In the genomic region with DNA sequence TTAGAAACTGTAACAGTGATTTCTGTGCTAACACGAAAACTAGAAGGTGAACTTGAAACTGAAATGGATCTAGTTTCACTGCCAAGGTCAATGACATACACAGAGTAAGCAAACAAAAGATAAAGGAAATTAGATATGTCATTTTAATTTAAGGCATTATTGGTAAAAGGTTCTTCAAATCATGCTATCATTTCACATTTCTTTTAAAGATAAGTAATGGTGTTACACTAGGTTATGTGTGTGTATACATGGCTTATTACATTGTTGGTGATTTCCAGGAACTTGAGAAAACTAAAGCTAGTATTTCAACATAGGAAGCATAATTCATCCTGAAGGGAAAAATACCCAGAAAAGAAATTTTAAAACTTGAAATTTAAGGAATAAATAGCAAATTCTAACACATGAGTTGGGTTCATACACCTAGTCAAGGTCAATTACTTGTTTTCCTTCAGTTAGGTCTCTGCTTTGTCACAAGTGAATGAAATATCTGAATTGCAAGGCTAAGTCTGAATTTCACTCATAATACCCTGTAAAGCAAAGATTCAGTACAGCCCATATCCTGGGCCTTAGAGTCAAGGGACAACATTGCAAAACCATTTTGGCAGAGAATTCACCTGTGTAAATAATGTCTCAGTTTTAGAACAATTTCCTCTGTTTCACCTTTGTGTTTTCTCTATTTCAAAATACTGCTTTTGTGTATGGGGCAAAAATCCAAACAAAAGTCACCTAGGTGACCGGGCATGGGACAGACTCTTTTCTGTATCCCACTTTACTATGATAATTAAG, we compare ENCODE assay signal across 1 cellular context.
TF ChIP-seq lines count a peak whose summit lies in the region.

No MANE protein-coding gene starts in this region.

TF ChIP-seq in HepG2, 621 proteins besides CTCF, POLR2A, EP300 and RAD21 (continued from another document and continues in another):
- TF ChIP-seq, protein P1, sequence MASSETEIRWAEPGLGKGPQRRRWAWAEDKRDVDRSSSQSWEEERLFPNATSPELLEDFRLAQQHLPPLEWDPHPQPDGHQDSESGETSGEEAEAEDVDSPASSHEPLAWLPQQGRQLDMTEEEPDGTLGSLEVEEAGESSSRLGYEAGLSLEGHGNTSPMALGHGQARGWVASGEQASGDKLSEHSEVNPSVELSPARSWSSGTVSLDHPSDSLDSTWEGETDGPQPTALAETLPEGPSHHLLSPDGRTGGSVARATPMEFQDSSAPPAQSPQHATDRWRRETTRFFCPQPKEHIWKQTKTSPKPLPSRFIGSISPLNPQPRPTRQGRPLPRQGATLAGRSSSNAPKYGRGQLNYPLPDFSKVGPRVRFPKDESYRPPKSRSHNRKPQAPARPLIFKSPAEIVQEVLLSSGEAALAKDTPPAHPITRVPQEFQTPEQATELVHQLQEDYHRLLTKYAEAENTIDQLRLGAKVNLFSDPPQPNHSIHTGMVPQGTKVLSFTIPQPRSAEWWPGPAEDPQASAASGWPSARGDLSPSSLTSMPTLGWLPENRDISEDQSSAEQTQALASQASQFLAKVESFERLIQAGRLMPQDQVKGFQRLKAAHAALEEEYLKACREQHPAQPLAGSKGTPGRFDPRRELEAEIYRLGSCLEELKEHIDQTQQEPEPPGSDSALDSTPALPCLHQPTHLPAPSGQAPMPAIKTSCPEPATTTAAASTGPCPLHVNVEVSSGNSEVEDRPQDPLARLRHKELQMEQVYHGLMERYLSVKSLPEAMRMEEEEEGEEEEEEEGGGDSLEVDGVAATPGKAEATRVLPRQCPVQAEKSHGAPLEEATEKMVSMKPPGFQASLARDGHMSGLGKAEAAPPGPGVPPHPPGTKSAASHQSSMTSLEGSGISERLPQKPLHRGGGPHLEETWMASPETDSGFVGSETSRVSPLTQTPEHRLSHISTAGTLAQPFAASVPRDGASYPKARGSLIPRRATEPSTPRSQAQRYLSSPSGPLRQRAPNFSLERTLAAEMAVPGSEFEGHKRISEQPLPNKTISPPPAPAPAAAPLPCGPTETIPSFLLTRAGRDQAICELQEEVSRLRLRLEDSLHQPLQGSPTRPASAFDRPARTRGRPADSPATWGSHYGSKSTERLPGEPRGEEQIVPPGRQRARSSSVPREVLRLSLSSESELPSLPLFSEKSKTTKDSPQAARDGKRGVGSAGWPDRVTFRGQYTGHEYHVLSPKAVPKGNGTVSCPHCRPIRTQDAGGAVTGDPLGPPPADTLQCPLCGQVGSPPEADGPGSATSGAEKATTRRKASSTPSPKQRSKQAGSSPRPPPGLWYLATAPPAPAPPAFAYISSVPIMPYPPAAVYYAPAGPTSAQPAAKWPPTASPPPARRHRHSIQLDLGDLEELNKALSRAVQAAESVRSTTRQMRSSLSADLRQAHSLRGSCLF (CRISPR knock-in tag; IDR thresholded peaks at IDR 0.05; ENCODE audit: borderline replicate concordance), result no peak
- no peak for TF ChIP-seq ZNF589 (CRISPR knock-in tag; conservative IDR thresholded peaks at IDR 0.05)
- no peak for TF ChIP-seq ZNF547 (CRISPR knock-in tag; IDR thresholded peaks at IDR 0.05)
- TF ChIP-seq THAP11 (CRISPR knock-in tag; IDR thresholded peaks at IDR 0.05), result no peak
- no peak for TF ChIP-seq NFIB (CRISPR knock-in tag; IDR thresholded peaks at IDR 0.05; ENCODE audit: borderline replicate concordance)
- TF ChIP-seq CAMTA2 (CRISPR knock-in tag; IDR thresholded peaks at IDR 0.05; ENCODE audit: borderline replicate concordance), result no peak
- no peak for TF ChIP-seq MLLT10 (CRISPR knock-in tag; IDR thresholded peaks at IDR 0.05)
- TF ChIP-seq TARDBP (CRISPR knock-in tag; IDR thresholded peaks at IDR 0.05), result 0 out of 2 replicates have a peak, but pooled peaks have one; percentile 22
- TF ChIP-seq, protein P2, sequence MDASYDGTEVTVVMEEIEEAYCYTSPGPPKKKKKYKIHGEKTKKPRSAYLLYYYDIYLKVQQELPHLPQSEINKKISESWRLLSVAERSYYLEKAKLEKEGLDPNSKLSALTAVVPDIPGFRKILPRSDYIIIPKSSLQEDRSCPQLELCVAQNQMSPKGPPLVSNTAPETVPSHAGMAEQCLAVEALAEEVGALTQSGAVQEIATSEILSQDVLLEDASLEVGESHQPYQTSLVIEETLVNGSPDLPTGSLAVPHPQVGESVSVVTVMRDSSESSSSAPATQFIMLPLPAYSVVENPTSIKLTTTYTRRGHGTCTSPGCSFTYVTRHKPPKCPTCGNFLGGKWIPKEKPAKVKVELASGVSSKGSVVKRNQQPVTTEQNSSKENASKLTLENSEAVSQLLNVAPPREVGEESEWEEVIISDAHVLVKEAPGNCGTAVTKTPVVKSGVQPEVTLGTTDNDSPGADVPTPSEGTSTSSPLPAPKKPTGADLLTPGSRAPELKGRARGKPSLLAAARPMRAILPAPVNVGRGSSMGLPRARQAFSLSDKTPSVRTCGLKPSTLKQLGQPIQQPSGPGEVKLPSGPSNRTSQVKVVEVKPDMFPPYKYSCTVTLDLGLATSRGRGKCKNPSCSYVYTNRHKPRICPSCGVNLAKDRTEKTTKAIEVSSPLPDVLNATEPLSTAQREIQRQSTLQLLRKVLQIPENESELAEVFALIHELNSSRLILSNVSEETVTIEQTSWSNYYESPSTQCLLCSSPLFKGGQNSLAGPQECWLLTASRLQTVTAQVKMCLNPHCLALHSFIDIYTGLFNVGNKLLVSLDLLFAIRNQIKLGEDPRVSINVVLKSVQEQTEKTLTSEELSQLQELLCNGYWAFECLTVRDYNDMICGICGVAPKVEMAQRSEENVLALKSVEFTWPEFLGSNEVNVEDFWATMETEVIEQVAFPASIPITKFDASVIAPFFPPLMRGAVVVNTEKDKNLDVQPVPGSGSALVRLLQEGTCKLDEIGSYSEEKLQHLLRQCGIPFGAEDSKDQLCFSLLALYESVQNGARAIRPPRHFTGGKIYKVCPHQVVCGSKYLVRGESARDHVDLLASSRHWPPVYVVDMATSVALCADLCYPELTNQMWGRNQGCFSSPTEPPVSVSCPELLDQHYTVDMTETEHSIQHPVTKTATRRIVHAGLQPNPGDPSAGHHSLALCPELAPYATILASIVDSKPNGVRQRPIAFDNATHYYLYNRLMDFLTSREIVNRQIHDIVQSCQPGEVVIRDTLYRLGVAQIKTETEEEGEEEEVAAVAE (CRISPR knock-in tag; IDR thresholded peaks at IDR 0.05; ENCODE audit: borderline replicate concordance), result no peak
- TF ChIP-seq MBD4 (IDR thresholded peaks at IDR 0.05; ENCODE audit: borderline replicate concordance, low read length), result no peak
- no peak for TF ChIP-seq AHR (CRISPR knock-in tag; IDR thresholded peaks at IDR 0.05)
- no peak for TF ChIP-seq ARNT (IDR thresholded peaks at IDR 0.05)
- no peak for TF ChIP-seq NFYC (CRISPR knock-in tag; IDR thresholded peaks at IDR 0.05)
- no peak for TF ChIP-seq ESRRA (CRISPR knock-in tag; IDR thresholded peaks at IDR 0.05; ENCODE audit: low read depth)
- no peak for TF ChIP-seq ZSCAN22 (CRISPR knock-in tag; IDR thresholded peaks at IDR 0.05)
- no peak for TF ChIP-seq PHF8 (CRISPR knock-in tag; IDR thresholded peaks at IDR 0.05)
- no peak for TF ChIP-seq YEATS2 (CRISPR knock-in tag; IDR thresholded peaks at IDR 0.05; ENCODE audit: borderline replicate concordance)
- TF ChIP-seq, protein P3, sequence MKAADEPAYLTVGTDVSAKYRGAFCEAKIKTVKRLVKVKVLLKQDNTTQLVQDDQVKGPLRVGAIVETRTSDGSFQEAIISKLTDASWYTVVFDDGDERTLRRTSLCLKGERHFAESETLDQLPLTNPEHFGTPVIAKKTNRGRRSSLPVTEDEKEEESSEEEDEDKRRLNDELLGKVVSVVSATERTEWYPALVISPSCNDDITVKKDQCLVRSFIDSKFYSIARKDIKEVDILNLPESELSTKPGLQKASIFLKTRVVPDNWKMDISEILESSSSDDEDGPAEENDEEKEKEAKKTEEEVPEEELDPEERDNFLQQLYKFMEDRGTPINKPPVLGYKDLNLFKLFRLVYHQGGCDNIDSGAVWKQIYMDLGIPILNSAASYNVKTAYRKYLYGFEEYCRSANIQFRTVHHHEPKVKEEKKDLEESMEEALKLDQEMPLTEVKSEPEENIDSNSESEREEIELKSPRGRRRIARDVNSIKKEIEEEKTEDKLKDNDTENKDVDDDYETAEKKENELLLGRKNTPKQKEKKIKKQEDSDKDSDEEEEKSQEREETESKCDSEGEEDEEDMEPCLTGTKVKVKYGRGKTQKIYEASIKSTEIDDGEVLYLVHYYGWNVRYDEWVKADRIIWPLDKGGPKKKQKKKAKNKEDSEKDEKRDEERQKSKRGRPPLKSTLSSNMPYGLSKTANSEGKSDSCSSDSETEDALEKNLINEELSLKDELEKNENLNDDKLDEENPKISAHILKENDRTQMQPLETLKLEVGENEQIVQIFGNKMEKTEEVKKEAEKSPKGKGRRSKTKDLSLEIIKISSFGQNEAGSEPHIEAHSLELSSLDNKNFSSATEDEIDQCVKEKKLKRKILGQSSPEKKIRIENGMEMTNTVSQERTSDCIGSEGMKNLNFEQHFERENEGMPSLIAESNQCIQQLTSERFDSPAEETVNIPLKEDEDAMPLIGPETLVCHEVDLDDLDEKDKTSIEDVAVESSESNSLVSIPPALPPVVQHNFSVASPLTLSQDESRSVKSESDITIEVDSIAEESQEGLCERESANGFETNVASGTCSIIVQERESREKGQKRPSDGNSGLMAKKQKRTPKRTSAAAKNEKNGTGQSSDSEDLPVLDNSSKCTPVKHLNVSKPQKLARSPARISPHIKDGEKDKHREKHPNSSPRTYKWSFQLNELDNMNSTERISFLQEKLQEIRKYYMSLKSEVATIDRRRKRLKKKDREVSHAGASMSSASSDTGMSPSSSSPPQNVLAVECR (CRISPR knock-in tag; IDR thresholded peaks at IDR 0.05; ENCODE audit: borderline replicate concordance), result no peak; the same call in 1 of the 2 replicates
- no peak for TF ChIP-seq AKAP8 (CRISPR knock-in tag; IDR thresholded peaks at IDR 0.05)
- TF ChIP-seq POGZ (CRISPR knock-in tag; IDR thresholded peaks at IDR 0.05), result peak; percentile 29; the same call in 1 of the 2 replicates
- no peak for TF ChIP-seq ZNF644 (CRISPR knock-in tag; IDR thresholded peaks at IDR 0.05; ENCODE audit: low read depth)
- no peak for TF ChIP-seq TOPORS (CRISPR knock-in tag; IDR thresholded peaks at IDR 0.05)
- no peak for TF ChIP-seq SNAPC2 (CRISPR knock-in tag; IDR thresholded peaks at IDR 0.05)
- no peak for TF ChIP-seq ZNF232 (CRISPR knock-in tag; IDR thresholded peaks at IDR 0.05; ENCODE audit: borderline replicate concordance)
- TF ChIP-seq, protein P4, sequence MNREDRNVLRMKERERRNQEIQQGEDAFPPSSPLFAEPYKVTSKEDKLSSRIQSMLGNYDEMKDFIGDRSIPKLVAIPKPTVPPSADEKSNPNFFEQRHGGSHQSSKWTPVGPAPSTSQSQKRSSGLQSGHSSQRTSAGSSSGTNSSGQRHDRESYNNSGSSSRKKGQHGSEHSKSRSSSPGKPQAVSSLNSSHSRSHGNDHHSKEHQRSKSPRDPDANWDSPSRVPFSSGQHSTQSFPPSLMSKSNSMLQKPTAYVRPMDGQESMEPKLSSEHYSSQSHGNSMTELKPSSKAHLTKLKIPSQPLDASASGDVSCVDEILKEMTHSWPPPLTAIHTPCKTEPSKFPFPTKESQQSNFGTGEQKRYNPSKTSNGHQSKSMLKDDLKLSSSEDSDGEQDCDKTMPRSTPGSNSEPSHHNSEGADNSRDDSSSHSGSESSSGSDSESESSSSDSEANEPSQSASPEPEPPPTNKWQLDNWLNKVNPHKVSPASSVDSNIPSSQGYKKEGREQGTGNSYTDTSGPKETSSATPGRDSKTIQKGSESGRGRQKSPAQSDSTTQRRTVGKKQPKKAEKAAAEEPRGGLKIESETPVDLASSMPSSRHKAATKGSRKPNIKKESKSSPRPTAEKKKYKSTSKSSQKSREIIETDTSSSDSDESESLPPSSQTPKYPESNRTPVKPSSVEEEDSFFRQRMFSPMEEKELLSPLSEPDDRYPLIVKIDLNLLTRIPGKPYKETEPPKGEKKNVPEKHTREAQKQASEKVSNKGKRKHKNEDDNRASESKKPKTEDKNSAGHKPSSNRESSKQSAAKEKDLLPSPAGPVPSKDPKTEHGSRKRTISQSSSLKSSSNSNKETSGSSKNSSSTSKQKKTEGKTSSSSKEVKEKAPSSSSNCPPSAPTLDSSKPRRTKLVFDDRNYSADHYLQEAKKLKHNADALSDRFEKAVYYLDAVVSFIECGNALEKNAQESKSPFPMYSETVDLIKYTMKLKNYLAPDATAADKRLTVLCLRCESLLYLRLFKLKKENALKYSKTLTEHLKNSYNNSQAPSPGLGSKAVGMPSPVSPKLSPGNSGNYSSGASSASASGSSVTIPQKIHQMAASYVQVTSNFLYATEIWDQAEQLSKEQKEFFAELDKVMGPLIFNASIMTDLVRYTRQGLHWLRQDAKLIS (CRISPR knock-in tag; IDR thresholded peaks at IDR 0.05), result no peak
- TF ChIP-seq FOXK2 (IDR thresholded peaks at IDR 0.05), result 0 out of 2 replicates have a peak, but pooled peaks have one; percentile 20
- TF ChIP-seq PPARG (CRISPR knock-in tag; conservative IDR thresholded peaks at IDR 0.05), result no peak; the same call in 1 of the 2 replicates
- TF ChIP-seq ZNF101 (CRISPR knock-in tag; IDR thresholded peaks at IDR 0.05; ENCODE audit: borderline replicate concordance, low read depth), result no peak
- TF ChIP-seq, protein P5, sequence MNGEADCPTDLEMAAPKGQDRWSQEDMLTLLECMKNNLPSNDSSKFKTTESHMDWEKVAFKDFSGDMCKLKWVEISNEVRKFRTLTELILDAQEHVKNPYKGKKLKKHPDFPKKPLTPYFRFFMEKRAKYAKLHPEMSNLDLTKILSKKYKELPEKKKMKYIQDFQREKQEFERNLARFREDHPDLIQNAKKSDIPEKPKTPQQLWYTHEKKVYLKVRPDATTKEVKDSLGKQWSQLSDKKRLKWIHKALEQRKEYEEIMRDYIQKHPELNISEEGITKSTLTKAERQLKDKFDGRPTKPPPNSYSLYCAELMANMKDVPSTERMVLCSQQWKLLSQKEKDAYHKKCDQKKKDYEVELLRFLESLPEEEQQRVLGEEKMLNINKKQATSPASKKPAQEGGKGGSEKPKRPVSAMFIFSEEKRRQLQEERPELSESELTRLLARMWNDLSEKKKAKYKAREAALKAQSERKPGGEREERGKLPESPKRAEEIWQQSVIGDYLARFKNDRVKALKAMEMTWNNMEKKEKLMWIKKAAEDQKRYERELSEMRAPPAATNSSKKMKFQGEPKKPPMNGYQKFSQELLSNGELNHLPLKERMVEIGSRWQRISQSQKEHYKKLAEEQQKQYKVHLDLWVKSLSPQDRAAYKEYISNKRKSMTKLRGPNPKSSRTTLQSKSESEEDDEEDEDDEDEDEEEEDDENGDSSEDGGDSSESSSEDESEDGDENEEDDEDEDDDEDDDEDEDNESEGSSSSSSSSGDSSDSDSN (CRISPR knock-in tag; IDR thresholded peaks at IDR 0.05), result no peak
- TF ChIP-seq YY1 (IDR thresholded peaks at IDR 0.05; ENCODE audit: insufficient read depth, insufficient replicate concordance, low read depth, low read length), result no peak
- TF ChIP-seq, protein P6, sequence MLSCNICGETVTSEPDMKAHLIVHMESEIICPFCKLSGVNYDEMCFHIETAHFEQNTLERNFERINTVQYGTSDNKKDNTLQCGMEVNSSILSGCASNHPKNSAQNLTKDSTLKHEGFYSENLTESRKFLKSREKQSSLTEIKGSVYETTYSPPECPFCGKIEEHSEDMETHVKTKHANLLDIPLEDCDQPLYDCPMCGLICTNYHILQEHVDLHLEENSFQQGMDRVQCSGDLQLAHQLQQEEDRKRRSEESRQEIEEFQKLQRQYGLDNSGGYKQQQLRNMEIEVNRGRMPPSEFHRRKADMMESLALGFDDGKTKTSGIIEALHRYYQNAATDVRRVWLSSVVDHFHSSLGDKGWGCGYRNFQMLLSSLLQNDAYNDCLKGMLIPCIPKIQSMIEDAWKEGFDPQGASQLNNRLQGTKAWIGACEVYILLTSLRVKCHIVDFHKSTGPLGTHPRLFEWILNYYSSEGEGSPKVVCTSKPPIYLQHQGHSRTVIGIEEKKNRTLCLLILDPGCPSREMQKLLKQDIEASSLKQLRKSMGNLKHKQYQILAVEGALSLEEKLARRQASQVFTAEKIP (CRISPR knock-in tag; IDR thresholded peaks at IDR 0.05; ENCODE audit: borderline replicate concordance), result no peak
